ENCODE assay signal across 28 cellular contexts in the genomic region with DNA sequence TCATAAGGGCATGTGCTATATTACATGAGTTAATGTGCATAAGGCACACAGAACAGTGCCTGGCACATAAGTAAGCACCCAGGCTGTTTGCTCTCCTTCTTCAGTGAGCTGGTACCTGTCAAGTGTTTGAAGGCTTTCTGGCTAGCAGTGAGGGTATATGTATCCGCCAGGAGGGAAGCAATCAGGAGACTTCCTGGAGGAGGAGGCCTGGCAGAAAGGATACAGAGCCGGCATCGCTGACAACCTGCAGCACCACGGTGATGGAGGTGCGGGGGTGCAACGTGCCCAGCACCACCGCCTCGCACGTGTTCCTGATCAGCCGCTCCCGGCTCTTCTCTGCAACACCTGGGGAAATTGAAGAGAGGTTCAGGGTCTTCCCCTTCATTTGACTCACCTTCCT.
"Had no signal": no experiment of that assay in that cellular context is flagged by ENCODE, and none has a peak within 500 bp of the region (broad histone marks: within the 10 kb centered on the region; RNA-seq: fewer than 3 reads in every experiment).

No MANE protein-coding gene starts in this region.

- H3K27me3 ChIP-seq: ascending aorta, breast epithelium, cardiac muscle cell, colonic mucosa, esophagus squamous epithelium had no signal

- H3K27ac ChIP-seq: ascending aorta, breast epithelium, cardiac muscle cell, colonic mucosa, epithelial cell of prostate, esophagus squamous epithelium had no signal

- H3K9me3 ChIP-seq: ascending aorta, breast epithelium, colonic mucosa, esophagus squamous epithelium had no signal

- H3K36me3 ChIP-seq: breast epithelium, colonic mucosa had no signal

- H3K27me3 Mint-ChIP-seq: activated CD4-positive, alpha-beta memory T cell treated with anti-CD3 and anti-CD28 coated beads for 36 hours; activated CD4-positive, alpha-beta T cell treated with anti-CD3 and anti-CD28 coated beads for 36 hours; activated CD4-positive, alpha-beta T cell treated with anti-CD3 and anti-CD28 coated beads, Interleukin-2, amount 10 ng/mL, durations not matched to agents 24 days and 14 days; activated CD8-positive, alpha-beta memory T cell treated with anti-CD3 and anti-CD28 coated beads, Interleukin-2, amount 10 ng/mL, durations not matched to agents 7 days and 5 days; activated naive CD4-positive, alpha-beta T cell treated with anti-CD3 and anti-CD28 coated beads, Interleukin-2, amount 10 ng/mL, durations not matched to agents 7 days and 5 days; activated naive CD8-positive, alpha-beta T cell treated with anti-CD3 and anti-CD28 coated beads, Interleukin-2, amount 10 ng/mL, durations not matched to agents 7 days and 5 days had no signal

- H3K4me1 ChIP-seq: ascending aorta, breast epithelium, colonic mucosa had no signal

- DNase-seq: activated CD4-positive, alpha-beta memory T cell treated with anti-CD3 and anti-CD28 coated beads for 36 hours; activated CD4-positive, alpha-beta T cell treated with anti-CD3 and anti-CD28 coated beads for 36 hours; activated CD4-positive, alpha-beta T cell treated with anti-CD3 and anti-CD28 coated beads, Interleukin-2, amount 10 ng/mL, durations not matched to agents 24 days and 14 days; activated CD4-positive, CD25-positive, alpha-beta regulatory T cell; activated CD4-positive, CD25-positive, alpha-beta regulatory T cell treated with anti-CD3 and anti-CD28 coated beads, Interleukin-2, amount 50 U/mL, for 72 hours; activated CD8-positive, alpha-beta memory T cell treated with anti-CD3 and anti-CD28 coated beads, Interleukin-2, amount 10 ng/mL, durations not matched to agents 7 days and 5 days; activated CD8-positive, alpha-beta memory T cell treated with anti-CD3 and anti-CD28 coated beads, Interleukin-2, amount 50 U/mL, for 4 hours; activated CD8-positive, alpha-beta T cell treated with anti-CD3 and anti-CD28 coated beads, Interleukin-2, amount 10 ng/mL, durations not matched to agents 7 days and 5 days; activated gamma-delta T cell; activated naive CD4-positive, alpha-beta T cell; activated naive CD4-positive, alpha-beta T cell treated with anti-CD3 and anti-CD28 coated beads, Interleukin-2, amount 10 ng/mL, durations not matched to agents 7 days and 5 days; activated naive CD8-positive, alpha-beta T cell treated with anti-CD3 and anti-CD28 coated beads, Interleukin-2, amount 10 ng/mL, durations not matched to agents 7 days and 5 days; activated T-cell treated with anti-CD3 and anti-CD28 coated beads, Interleukin-2, amount 50 U/mL, for 1 hour; activated T-cell treated with anti-CD3 and anti-CD28 coated beads, Interleukin-2, amount 50 U/mL, for 72 hours; central memory CD4-positive, alpha-beta T cell; cerebellar nuclear complex; colonic mucosa; effector CD8-positive, alpha-beta T cell; esophagus squamous epithelium; foreskin melanocyte; T-helper 1 cell; T-helper 2 cell had no signal

- ATAC-seq: activated CD4-positive, alpha-beta T cell treated with anti-CD3 and anti-CD28 coated beads for 36 hours; activated CD8-positive, alpha-beta memory T cell treated with anti-CD3 and anti-CD28 coated beads, Interleukin-2, amount 10 ng/mL, durations not matched to agents 7 days and 5 days; activated CD8-positive, alpha-beta T cell treated with anti-CD3 and anti-CD28 coated beads, Interleukin-2, amount 10 ng/mL, durations not matched to agents 7 days and 5 days; activated naive CD4-positive, alpha-beta T cell treated with anti-CD3 and anti-CD28 coated beads, Interleukin-2, amount 50 U/mL, for 72 hours; activated T-cell treated with anti-CD3 and anti-CD28 coated beads, Interleukin-2, amount 50 U/mL, for 72 hours had no signal

- H3K4me3 ChIP-seq: ascending aorta, breast epithelium, cardiac muscle cell, colonic mucosa, esophagus squamous epithelium had no signal

- H3K4me3 Mint-ChIP-seq: activated CD4-positive, alpha-beta memory T cell treated with anti-CD3 and anti-CD28 coated beads for 36 hours; activated CD4-positive, alpha-beta T cell treated with anti-CD3 and anti-CD28 coated beads for 36 hours; activated CD4-positive, alpha-beta T cell treated with anti-CD3 and anti-CD28 coated beads, Interleukin-2, amount 10 ng/mL, durations not matched to agents 24 days and 14 days; activated CD8-positive, alpha-beta memory T cell treated with anti-CD3 and anti-CD28 coated beads, Interleukin-2, amount 10 ng/mL, durations not matched to agents 7 days and 5 days; activated CD8-positive, alpha-beta T cell treated with anti-CD3 and anti-CD28 coated beads, Interleukin-2, amount 10 ng/mL, durations not matched to agents 7 days and 5 days; activated naive CD4-positive, alpha-beta T cell treated with anti-CD3 and anti-CD28 coated beads, Interleukin-2, amount 10 ng/mL, durations not matched to agents 7 days and 5 days; activated naive CD8-positive, alpha-beta T cell treated with anti-CD3 and anti-CD28 coated beads, Interleukin-2, amount 10 ng/mL, durations not matched to agents 7 days and 5 days; activated T-cell treated with anti-CD3 and anti-CD28 coated beads, Interleukin-2, amount 50 U/mL, for 72 hours; brain had no signal

- H3K27ac Mint-ChIP-seq: activated CD4-positive, alpha-beta memory T cell treated with anti-CD3 and anti-CD28 coated beads for 36 hours; activated CD4-positive, alpha-beta T cell treated with anti-CD3 and anti-CD28 coated beads for 36 hours; activated CD4-positive, alpha-beta T cell treated with anti-CD3 and anti-CD28 coated beads, Interleukin-2, amount 10 ng/mL, durations not matched to agents 24 days and 14 days; activated CD8-positive, alpha-beta memory T cell treated with anti-CD3 and anti-CD28 coated beads, Interleukin-2, amount 10 ng/mL, durations not matched to agents 7 days and 5 days; activated CD8-positive, alpha-beta T cell treated with anti-CD3 and anti-CD28 coated beads, Interleukin-2, amount 10 ng/mL, durations not matched to agents 7 days and 5 days; activated naive CD4-positive, alpha-beta T cell treated with anti-CD3 and anti-CD28 coated beads, Interleukin-2, amount 10 ng/mL, durations not matched to agents 7 days and 5 days; activated naive CD8-positive, alpha-beta T cell treated with anti-CD3 and anti-CD28 coated beads, Interleukin-2, amount 10 ng/mL, durations not matched to agents 7 days and 5 days; activated T-cell treated with anti-CD3 and anti-CD28 coated beads, Interleukin-2, amount 50 U/mL, for 72 hours; brain had no signal
